ENCODE assay signal across 8 cellular contexts in genomic region chrX:103940257-103940656, GRCh38. TPM values are rescaled to one million over a fixed set of nuclear protein-coding genes. Genes with fewer than 3 reads are reported as not detected.
DNase-seq lines count a peak whose midpoint lies in the region; ATAC-seq, FAIRE-seq and TF ChIP-seq lines count a peak whose summit lies in the region.
"Not testable (repeated sequence)": the region's sequence is repeated elsewhere in the genome, so short reads cannot be mapped to it uniquely, and the experiment has no call there.
"Had no signal": no experiment of that assay in that cellular context is flagged by ENCODE, and none has a peak within 500 bp of the region (broad histone marks: within the 10 kb centered on the region; RNA-seq: fewer than 3 reads in every experiment).

No MANE protein-coding gene starts in this region.

- not testable (repeated sequence) for H3K27me3 Mint-ChIP-seq in activated CD4-positive, alpha-beta memory T cell treated with anti-CD3 and anti-CD28 coated beads for 36 hours
- H3K27me3 Mint-ChIP-seq in activated T-cell treated with anti-CD3 and anti-CD28 coated beads, Interleukin-2, amount 50 U/mL, for 72 hours (ENCODE audit: low read depth) = peaks cover 14% of the 10 kb centered on the region

- RAD21 ChIA-PET in GM12878 (lab: Charles Lee; ENCODE audit: unreplicated experiment) = interaction anchor here (2.2 to 3.5 kb wide), 2 partner anchors 22 to 95 kb away, joined by 21 to 43 read pairs; no protein-coding TSS in a partner anchor

- DNase-seq in A172 (ENCODE audit: low spot score) = peak; percentile 5
- peak; percentile 16 for DNase-seq in activated CD4-positive, alpha-beta memory T cell treated with anti-CD3 and anti-CD28 coated beads for 36 hours
- peak in 1 of 2 donors; percentile 6 for DNase-seq in activated T-cell treated with anti-CD3 and anti-CD28 coated beads, Interleukin-2, amount 50 U/mL, for 72 hours
- not testable (repeated sequence) for DNase-seq in GM12878 (ENCODE audit: low read depth, low spot score); stimulated activated effector memory CD8-positive, alpha-beta T cell treated with anti-CD3 and anti-CD28 coated beads, Interleukin-12 subunit alpha, Interleukin-12 subunit beta, amount 100 ng/mL, for 72 hours (ENCODE audit: low spot score in 2 of 2)

- in situ Hi-C loops in GM12878 (cut with MboI) = not testable (repeated sequence)

- not testable (repeated sequence) for TF ChIP-seq CTCF in OCI-LY3 (IDR thresholded peaks at IDR 0.05; ENCODE audit: low read depth, low read length); GM12878 (IDR thresholded peaks at IDR 0.05 in 2 of 3, conservative IDR thresholded peaks at IDR 0.05 in 1 of 3; ENCODE audit: control insufficient read depth in 2 of 3, extremely low read depth in 1 of 3, insufficient read depth in 1 of 3, low read depth in 3 of 3, low read length in 3 of 3)

- H3K9ac ChIP-seq in OCI-LY3 (ENCODE audit: low read length); GM12878 (ENCODE audit: control insufficient read depth, insufficient read depth, low read length): not testable (repeated sequence)

- CTCF ChIA-PET in activated CD4-positive, alpha-beta memory T cell treated with anti-CD3 and anti-CD28 coated beads for 36 hours (lab: Charles Lee) = interaction anchor here (1.5 to 1.9 kb wide), 3 partner anchors 22 to 197 kb away, joined by 3 to 9 read pairs (median 6); no protein-coding TSS in a partner anchor
- CTCF ChIA-PET in GM12878 (lab: Yijun Ruan, JAX) = interaction anchor here (0.8 to 4.3 kb wide), 8 partner anchors 8 to 228 kb away, joined by 3 to 64 read pairs (median 4); no protein-coding TSS in a partner anchor

- not testable (repeated sequence) for TF ChIP-seq EP300 in GM12878 (IDR thresholded peaks at IDR 0.05; ENCODE audit: borderline replicate concordance in 1 of 2, control insufficient read depth in 1 of 2, low read depth in 2 of 2, low read length in 2 of 2)

- WGBS in GM12878 (ENCODE audit: insufficient coverage, insufficient replicate concordance, low lambda C conversion rate, missing lambda C conversion rate) = 43% methylated on average over 6 of the region's 6 CpGs

- not testable (repeated sequence) for TF ChIP-seq POLR2A in GM12878 (IDR thresholded peaks at IDR 0.05; ENCODE audit: low read depth, low read length)

- H3K36me3 ChIP-seq in OCI-LY3 (replicated peaks; ENCODE audit: low read depth, low read length); GM12878 (ENCODE audit: control insufficient read depth in 2 of 2, insufficient read depth in 2 of 2, low read length in 1 of 2): not testable (repeated sequence)

- not testable (repeated sequence) for H2AFZ ChIP-seq in OCI-LY3 (ENCODE audit: low read depth, low read length); GM12878 (ENCODE audit: control insufficient read depth, low read depth, low read length)

- BruUV-seq in GM12878 (replicated peaks; lab: Mats Ljungman, UMichigan) = not testable (repeated sequence)

- not testable (repeated sequence) for H3K9me3 Mint-ChIP-seq in activated CD4-positive, alpha-beta memory T cell treated with anti-CD3 and anti-CD28 coated beads for 36 hours; activated T-cell treated with anti-CD3 and anti-CD28 coated beads, Interleukin-2, amount 50 U/mL, for 72 hours; stimulated activated effector memory CD8-positive, alpha-beta T cell treated with anti-CD3 and anti-CD28 coated beads, Interleukin-12 subunit alpha, Interleukin-12 subunit beta, amount 100 ng/mL, for 72 hours

- H4K20me1 ChIP-seq in OCI-LY3 (ENCODE audit: insufficient read depth, low read length); GM12878 (ENCODE audit: control insufficient read depth, insufficient read depth): not testable (repeated sequence)

- peaks cover 18% of the 10 kb centered on the region for H3K4me1 ChIP-seq in OCI-LY3 (ENCODE audit: low read length)
- H3K4me1 ChIP-seq in GM12878 (ENCODE audit: control insufficient read depth, insufficient read depth, low read length) = not testable (repeated sequence)

- H3K4me2 ChIP-seq in OCI-LY3 (ENCODE audit: low read length) = peak overlapping the region; percentile 65
- H3K4me2 ChIP-seq in GM12878 (ENCODE audit: control insufficient read depth, insufficient read depth) = peak overlapping the region; percentile 33; the same call in 1 of the 2 replicates

- not testable (repeated sequence) for TF ChIP-seq RAD21 in GM12878 (IDR thresholded peaks at IDR 0.05; ENCODE audit: insufficient read depth, low read depth, low read length)

- H3K4me1 Mint-ChIP-seq in activated CD4-positive, alpha-beta memory T cell treated with anti-CD3 and anti-CD28 coated beads for 36 hours (ENCODE audit: low read depth) = peaks cover 39% of the 10 kb centered on the region
- H3K4me1 Mint-ChIP-seq in activated T-cell treated with anti-CD3 and anti-CD28 coated beads, Interleukin-2, amount 50 U/mL, for 72 hours (ENCODE audit: low read depth) = peaks cover 31% of the 10 kb centered on the region
- peaks cover 21% of the 10 kb centered on the region for H3K4me1 Mint-ChIP-seq in stimulated activated effector memory CD8-positive, alpha-beta T cell treated with anti-CD3 and anti-CD28 coated beads, Interleukin-12 subunit alpha, Interleukin-12 subunit beta, amount 100 ng/mL, for 72 hours

- POLR2A ChIA-PET in activated CD4-positive, alpha-beta memory T cell treated with anti-CD3 and anti-CD28 coated beads for 36 hours (lab: Charles Lee) = not testable (repeated sequence)
- POLR2A ChIA-PET in GM12878 (lab: Charles Lee) = interaction anchor here (1.1 to 1.4 kb wide), 2 partner anchors 21 to 24 kb away, joined by 3 to 9 read pairs; no protein-coding TSS in a partner anchor

- not testable (repeated sequence) for H3K79me2 ChIP-seq in OCI-LY3 (ENCODE audit: low read length); GM12878 (ENCODE audit: control insufficient read depth, insufficient read depth, low read length)

- intact Hi-C loops in activated CD4-positive, alpha-beta memory T cell treated with anti-CD3 and anti-CD28 coated beads for 36 hours (cut with micrococcal nuclease); GM12878 (cut with micrococcal nuclease; ENCODE audit: unreplicated experiment): not testable (repeated sequence)

- H3K27me3 ChIP-seq in OCI-LY3 (ENCODE audit: low read depth, low read length); GM12878 (replicated peaks in 1 of 2; ENCODE audit: control insufficient read depth in 2 of 2, insufficient read depth in 2 of 2, low read length in 1 of 2): not testable (repeated sequence)

- not testable (repeated sequence) for H3K9me3 ChIP-seq in OCI-LY3 (ENCODE audit: insufficient read depth, low read length); GM12878 (replicated peaks; ENCODE audit: control insufficient read depth, insufficient read depth, low read length)

- not testable (repeated sequence) for H3K4me3 Mint-ChIP-seq in activated CD4-positive, alpha-beta memory T cell treated with anti-CD3 and anti-CD28 coated beads for 36 hours; activated T-cell treated with anti-CD3 and anti-CD28 coated beads, Interleukin-2, amount 50 U/mL, for 72 hours; stimulated activated effector memory CD8-positive, alpha-beta T cell treated with anti-CD3 and anti-CD28 coated beads, Interleukin-12 subunit alpha, Interleukin-12 subunit beta, amount 100 ng/mL, for 72 hours

- peak; percentile 72 for ATAC-seq in GM18868 (IDR thresholded peaks at IDR 0.05; ENCODE audit: unreplicated experiment)
- ATAC-seq in activated T-cell treated with anti-CD3 and anti-CD28 coated beads, Interleukin-2, amount 50 U/mL, for 72 hours (replicated peaks in 1 of 2); stimulated activated effector memory CD8-positive, alpha-beta T cell treated with anti-CD3 and anti-CD28 coated beads, Interleukin-12 subunit alpha, Interleukin-12 subunit beta, amount 100 ng/mL, for 72 hours: not testable (repeated sequence)
- peak; percentile 73 for ATAC-seq in GM12878

- H3K27ac ChIP-seq in OCI-LY3 (ENCODE audit: low read length); GM12878 (ENCODE audit: control insufficient read depth, insufficient read depth): not testable (repeated sequence)

- peak overlapping the region; percentile 37; the same call in 1 of the 2 replicates for H3K4me3 ChIP-seq in OCI-LY3 (ENCODE audit: low read length)
- not testable (repeated sequence) for H3K4me3 ChIP-seq in GM12878

- not testable (repeated sequence) for H3K27ac Mint-ChIP-seq in activated CD4-positive, alpha-beta memory T cell treated with anti-CD3 and anti-CD28 coated beads for 36 hours
- H3K27ac Mint-ChIP-seq in activated T-cell treated with anti-CD3 and anti-CD28 coated beads, Interleukin-2, amount 50 U/mL, for 72 hours = peak overlapping the region; percentile 64
- H3K27ac Mint-ChIP-seq in stimulated activated effector memory CD8-positive, alpha-beta T cell treated with anti-CD3 and anti-CD28 coated beads, Interleukin-12 subunit alpha, Interleukin-12 subunit beta, amount 100 ng/mL, for 72 hours = peak overlapping the region; percentile 10

- SMC1A ChIA-PET in GM12878 (lab: Charles Lee; ENCODE audit: uncharacterized antibody, unreplicated experiment) = interaction anchor here (0.8 to 12.0 kb wide), 5 partner anchors 10 to 96 kb away, joined by 3 to 106 read pairs (median 4); no protein-coding TSS in a partner anchor

- not testable (repeated sequence) for FAIRE-seq in GM12878 (lab: Jason Lieb, UNC)

- not testable (repeated sequence) for H3K36me3 Mint-ChIP-seq in activated CD4-positive, alpha-beta memory T cell treated with anti-CD3 and anti-CD28 coated beads for 36 hours; activated T-cell treated with anti-CD3 and anti-CD28 coated beads, Interleukin-2, amount 50 U/mL, for 72 hours (ENCODE audit: insufficient read depth in 2 of 2); stimulated activated effector memory CD8-positive, alpha-beta T cell treated with anti-CD3 and anti-CD28 coated beads, Interleukin-12 subunit alpha, Interleukin-12 subunit beta, amount 100 ng/mL, for 72 hours

RNA-seq across cellular contexts. Expression of gene TMSB15B, which starts 22.2 kb away (rescaled TPM):
- total RNA-seq in A172 (2014; rRNA removed; shearing (Covaris generic)) = 17.0 and 24.3 TPM in 2 replicates
- 1 to 10 TPM; 6.2 to 8.6 TPM for total RNA-seq in activated CD4-positive, alpha-beta memory T cell treated with anti-CD3 and anti-CD28 coated beads for 36 hours
- 10 to 100 TPM in 1 of 2 donors, 1 to 10 TPM in 1; 9.9 to 12.4 TPM for total RNA-seq in activated T-cell treated with anti-CD3 and anti-CD28 coated beads, Interleukin-2, amount 50 U/mL, for 72 hours
- total RNA-seq in GM12878 (2013; cell fraction: nucleolus; rRNA removed) = 62.2 and 65.1 TPM in 2 replicates
- total RNA-seq in GM12878 (2014; rRNA removed) (10.4 and 12.2 TPM in 2 replicates), GM12878 (2014; rRNA removed; fragmentation: Illumina TruSeq; extraction: Trizol) (8.8 and 10.0 TPM in 2 replicates), GM12878 (2021) (10.3 and 13.9 TPM in 2 replicates)
- polyA plus RNA-seq in GM12878 (2011; ENCODE audit: low read depth) = 13.2 TPM
- polyA plus RNA-seq in GM12878 (2011; rRNA removed) (22.4 and 27.2 TPM in 2 replicates), GM12878 (2014; fragmentation: Illumina TruSeq; extraction: Trizol) (12.2 and 16.1 TPM in 2 replicates), GM12878 (2014; fragmentation: Nextera tagmentation; extraction: Ambion mirVana) (10 to 100 TPM; 38.6 to 45.2 TPM), GM12878 (2014; rRNA removed) (9.9 and 10.0 TPM in 2 replicates), GM12878 (2016; fragmentation: Nextera tagmentation; extraction: Ambion mirVana) (10 to 100 TPM; 27.5 to 35.2 TPM)
- polyA plus RNA-seq in GM12878 (2011; cell fraction: cytosol; rRNA removed) = 8.1 and 9.3 TPM in 2 replicates
- 23.6 and 28.3 TPM in 2 replicates for polyA plus RNA-seq in GM12878 (2011; cell fraction: nucleus; rRNA removed)
- polyA plus RNA-seq in GM12878 (2012) = 7.6 and 8.1 TPM in 2 replicates
- polyA minus RNA-seq in GM12878 (2011; rRNA and poly(A)+ RNA removed) = 14.4 and 17.7 TPM in 2 replicates
- 5.3 and 5.9 TPM in 2 replicates for polyA minus RNA-seq in GM12878 (2011; cell fraction: cytosol; rRNA and poly(A)+ RNA removed)
- 26.0 and 42.0 TPM in 2 replicates for polyA minus RNA-seq in GM12878 (2011; cell fraction: nucleus; rRNA and poly(A)+ RNA removed)
- total RNA-seq: G401 had no signal
